In the genomic region with DNA sequence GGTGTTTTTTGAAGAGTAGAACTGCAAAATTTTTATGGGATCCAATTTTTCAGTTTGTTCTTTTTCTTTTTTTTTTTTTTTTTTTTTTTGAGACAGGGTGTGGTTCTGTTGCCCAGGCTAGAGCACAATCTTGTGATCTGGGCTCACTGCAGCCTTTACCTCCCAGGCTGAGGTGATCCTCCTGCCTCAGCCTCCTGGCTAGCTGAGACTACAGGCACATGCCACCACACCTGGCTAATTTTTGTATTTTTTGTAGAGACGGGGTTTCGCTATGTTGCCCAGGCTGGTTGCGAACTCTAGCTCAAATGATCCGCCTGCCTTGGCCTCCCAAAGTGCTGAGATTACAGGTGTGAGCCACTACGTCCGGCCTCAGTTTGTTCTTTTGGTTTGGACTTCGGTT, we compare ENCODE assay signal across 7 cellular contexts. TPM values are rescaled to one million over a fixed set of nuclear protein-coding genes. Genes with fewer than 3 reads are reported as not detected.
A peak's percentile ranks its signal among the peaks of the same experiment; 100 is the strongest.
DNase-seq lines count a peak whose midpoint lies in the region; ATAC-seq and TF ChIP-seq lines count a peak whose summit lies in the region.
"Not testable (repeated sequence)": the region's sequence is repeated elsewhere in the genome, so short reads cannot be mapped to it uniquely, and the experiment has no call there.

No MANE protein-coding gene starts in this region.

- CTCF ChIA-PET in CD4-positive, alpha-beta memory T cell (lab: Charles Lee; ENCODE audit: partially characterized antibody): interaction anchor here (0.9 to 1.0 kb wide), 2 partner anchors 26 to 56 kb away, joined by 3 read pairs; no protein-coding TSS in a partner anchor
- CTCF ChIA-PET in activated CD8-positive, alpha-beta T cell treated with anti-CD3 and anti-CD28 coated beads for 36 hours (lab: Charles Lee): interaction anchor here (0.6 to 1.6 kb wide), 5 partner anchors 15 to 348 kb away, joined by 3 to 8 read pairs (median 3); no protein-coding TSS in a partner anchor
- CTCF ChIA-PET in naive thymus-derived CD4-positive, alpha-beta T cell (lab: Charles Lee): interaction anchor here (0.5 to 0.8 kb wide), 2 partner anchors 56 to 103 kb away, joined by 3 to 4 read pairs; no protein-coding TSS in a partner anchor

- H3K27me3 ChIP-seq in CD4-positive, alpha-beta memory T cell (ENCODE audit: insufficient read depth, low read length); naive thymus-derived CD4-positive, alpha-beta T cell (ENCODE audit: control insufficient read depth in 2 of 2, insufficient read depth in 2 of 2, low read length in 2 of 2); trophoblast cell (ENCODE audit: insufficient read depth, low read length): not testable (repeated sequence)

- not testable (repeated sequence) for TF ChIP-seq CTCF in activated CD8-positive, alpha-beta T cell treated with anti-CD3 and anti-CD28 coated beads for 36 hours (IDR thresholded peaks at IDR 0.05)

- H2AK5ac ChIP-seq in trophoblast cell (ENCODE audit: low read length): not testable (repeated sequence)

- not testable (repeated sequence) for H3K9me3 Mint-ChIP-seq in CD4-positive, alpha-beta memory T cell; IgD-negative memory B cell; activated CD8-positive, alpha-beta T cell treated with anti-CD3 and anti-CD28 coated beads for 36 hours; activated naive CD8-positive, alpha-beta T cell (ENCODE audit: low read depth); naive thymus-derived CD4-positive, alpha-beta T cell

- H3K9me3 ChIP-seq in CD4-positive, alpha-beta memory T cell (ENCODE audit: control insufficient read depth in 1 of 2, low read length in 2 of 2): peaks cover 0 to 11% of the 10 kb centered on the region in 2 donors
- not testable (repeated sequence) for H3K9me3 ChIP-seq in naive thymus-derived CD4-positive, alpha-beta T cell (ENCODE audit: control insufficient read depth in 2 of 3, low read length in 3 of 3); trophoblast cell (ENCODE audit: insufficient read depth, low read depth, low read length)

- DNase-seq in CD4-positive, alpha-beta memory T cell; activated CD8-positive, alpha-beta T cell treated with anti-CD3 and anti-CD28 coated beads for 36 hours; naive thymus-derived CD4-positive, alpha-beta T cell; trophoblast cell: not testable (repeated sequence)
- DNase-seq in Right ventricle myocardium inferior (ENCODE audit: missing footprints): peak; percentile 8

- not testable (repeated sequence) for H4K91ac ChIP-seq in trophoblast cell (ENCODE audit: low read depth, low read length)

- intact Hi-C loops in CD4-positive, alpha-beta memory T cell (cut with micrococcal nuclease); activated CD8-positive, alpha-beta T cell treated with anti-CD3 and anti-CD28 coated beads for 36 hours (cut with micrococcal nuclease); Right ventricle myocardium inferior (cut with DNase I); naive thymus-derived CD4-positive, alpha-beta T cell (cut with micrococcal nuclease): not testable (repeated sequence)

- H4K12ac ChIP-seq in trophoblast cell (ENCODE audit: low read depth, low read length): not testable (repeated sequence)

- H3K4me2 ChIP-seq in trophoblast cell (ENCODE audit: low read length): not testable (repeated sequence)

- not testable (repeated sequence) for H3K9ac ChIP-seq in trophoblast cell (ENCODE audit: low read length)

- peaks cover 0 to 15% of the 10 kb centered on the region in 2 donors for H3K36me3 Mint-ChIP-seq in CD4-positive, alpha-beta memory T cell
- not testable (repeated sequence) for H3K36me3 Mint-ChIP-seq in IgD-negative memory B cell; activated naive CD8-positive, alpha-beta T cell
- peaks cover 11% of the 10 kb centered on the region for H3K36me3 Mint-ChIP-seq in activated CD8-positive, alpha-beta T cell treated with anti-CD3 and anti-CD28 coated beads for 36 hours (ENCODE audit: low read depth)
- H3K36me3 Mint-ChIP-seq in naive thymus-derived CD4-positive, alpha-beta T cell: peaks cover 0 to 24% (median 0%) of the 10 kb centered on the region in 5 donors

- H3K18ac ChIP-seq in trophoblast cell (ENCODE audit: low read length): not testable (repeated sequence)

- not testable (repeated sequence) for H3K36me3 ChIP-seq in CD4-positive, alpha-beta memory T cell (ENCODE audit: insufficient read depth, low read length); naive thymus-derived CD4-positive, alpha-beta T cell (ENCODE audit: control insufficient read depth in 2 of 3, insufficient read depth in 3 of 3, low read length in 3 of 3); trophoblast cell (ENCODE audit: control insufficient read depth in 1 of 2, insufficient read depth in 2 of 2, low read length in 2 of 2)

- not testable (repeated sequence) for ATAC-seq in activated CD8-positive, alpha-beta T cell treated with anti-CD3 and anti-CD28 coated beads for 36 hours; Right ventricle myocardium inferior; naive thymus-derived CD4-positive, alpha-beta T cell

- not testable (repeated sequence) for H2AFZ ChIP-seq in trophoblast cell (ENCODE audit: insufficient read depth, low read length, poor library complexity)

- POLR2A ChIA-PET in CD4-positive, alpha-beta memory T cell (lab: Charles Lee; ENCODE audit: partially characterized antibody): interaction anchor here (14.5 kb wide), 1 partner anchor 27 kb away, joined by 454 read pairs; a partner anchor contains a TSS
- POLR2A ChIA-PET in activated CD8-positive, alpha-beta T cell treated with anti-CD3 and anti-CD28 coated beads for 36 hours (lab: Charles Lee): not testable (repeated sequence)
- POLR2A ChIA-PET in naive thymus-derived CD4-positive, alpha-beta T cell (lab: Charles Lee): interaction anchor here (0.8 kb wide), 2 partner anchors 29 to 31 kb away, joined by 3 to 4 read pairs; no protein-coding TSS in a partner anchor

- not testable (repeated sequence) for H2BK5ac ChIP-seq in trophoblast cell (ENCODE audit: low read depth, low read length, poor library complexity)

- peaks cover 45 to 67% (median 57%) of the 10 kb centered on the region in 4 donors for H3K4me1 Mint-ChIP-seq in CD4-positive, alpha-beta memory T cell
- peaks cover 32 to 47% (median 36%) of the 10 kb centered on the region in 3 donors for H3K4me1 Mint-ChIP-seq in IgD-negative memory B cell
- peaks cover 51% of the 10 kb centered on the region for H3K4me1 Mint-ChIP-seq in activated CD8-positive, alpha-beta T cell treated with anti-CD3 and anti-CD28 coated beads for 36 hours (ENCODE audit: low read depth)
- peaks cover 59% of the 10 kb centered on the region for H3K4me1 Mint-ChIP-seq in activated naive CD8-positive, alpha-beta T cell (ENCODE audit: low read depth)
- peaks cover 41 to 74% (median 69%) of the 10 kb centered on the region in 7 donors for H3K4me1 Mint-ChIP-seq in naive thymus-derived CD4-positive, alpha-beta T cell

- H3K4ac ChIP-seq in trophoblast cell (ENCODE audit: low read depth, low read length): peak overlapping the region; percentile 39

- H3K79me1 ChIP-seq in trophoblast cell (ENCODE audit: low read length): not testable (repeated sequence)

- H3K4me3 Mint-ChIP-seq in CD4-positive, alpha-beta memory T cell: peak overlapping the region in 4 of 8 donors; percentile 13 to 85 (median 62)
- peak overlapping the region in 2 of 4 donors; percentile 53 to 68 for H3K4me3 Mint-ChIP-seq in IgD-negative memory B cell
- H3K4me3 Mint-ChIP-seq in activated CD8-positive, alpha-beta T cell treated with anti-CD3 and anti-CD28 coated beads for 36 hours; activated naive CD8-positive, alpha-beta T cell: not testable (repeated sequence)
- H3K4me3 Mint-ChIP-seq in naive thymus-derived CD4-positive, alpha-beta T cell: peak overlapping the region in 8 of 10 donors; percentile 33 to 73 (median 60)

- H2BK12ac ChIP-seq in trophoblast cell (ENCODE audit: low read length): not testable (repeated sequence)

- peak overlapping the region in 4 of 7 donors; percentile 67 to 96 (median 79) for H3K27ac Mint-ChIP-seq in CD4-positive, alpha-beta memory T cell
- peak overlapping the region in 2 of 3 donors; percentile 94 to 100 for H3K27ac Mint-ChIP-seq in IgD-negative memory B cell
- H3K27ac Mint-ChIP-seq in activated CD8-positive, alpha-beta T cell treated with anti-CD3 and anti-CD28 coated beads for 36 hours: peak overlapping the region; percentile 90
- H3K27ac Mint-ChIP-seq in activated naive CD8-positive, alpha-beta T cell: peak overlapping the region; percentile 90
- H3K27ac Mint-ChIP-seq in naive thymus-derived CD4-positive, alpha-beta T cell: peak overlapping the region in 6 of 9 donors; percentile 68 to 98 (median 88)

- H3K27ac ChIP-seq in CD4-positive, alpha-beta memory T cell (ENCODE audit: low read depth, low read length): peak overlapping the region; percentile 34
- H3K27ac ChIP-seq in naive thymus-derived CD4-positive, alpha-beta T cell (ENCODE audit: low read depth, low read length); trophoblast cell (ENCODE audit: low read depth, low read length): not testable (repeated sequence)

- H3K4me3 ChIP-seq in CD4-positive, alpha-beta memory T cell (ENCODE audit: low read length in 2 of 2); naive thymus-derived CD4-positive, alpha-beta T cell (ENCODE audit: low read length); trophoblast cell (ENCODE audit: low read depth, low read length): not testable (repeated sequence)

- not testable (repeated sequence) for H3K14ac ChIP-seq in trophoblast cell (ENCODE audit: low read length)

- peaks cover 75% of the 10 kb centered on the region for H3K4me1 ChIP-seq in CD4-positive, alpha-beta memory T cell (ENCODE audit: insufficient read depth, low read length)
- H3K4me1 ChIP-seq in naive thymus-derived CD4-positive, alpha-beta T cell (ENCODE audit: control insufficient read depth in 2 of 2, insufficient read depth in 2 of 2, low read length in 2 of 2): peaks cover 24 to 45% of the 10 kb centered on the region in 2 donors
- H3K4me1 ChIP-seq in trophoblast cell (ENCODE audit: control insufficient read depth in 1 of 2, insufficient read depth in 2 of 2, low read length in 2 of 2): peaks cover 9 to 16% of the 10 kb centered on the region in 2 experiments

- H4K8ac ChIP-seq in trophoblast cell (ENCODE audit: low read depth, low read length): not testable (repeated sequence)

- H3K27me3 Mint-ChIP-seq in CD4-positive, alpha-beta memory T cell; IgD-negative memory B cell; activated CD8-positive, alpha-beta T cell treated with anti-CD3 and anti-CD28 coated beads for 36 hours; activated naive CD8-positive, alpha-beta T cell; naive thymus-derived CD4-positive, alpha-beta T cell: not testable (repeated sequence)

- not testable (repeated sequence) for H2BK120ac ChIP-seq in trophoblast cell (ENCODE audit: insufficient read depth, low read length, poor library complexity)

- H3K23ac ChIP-seq in trophoblast cell (ENCODE audit: low read length): not testable (repeated sequence)

- peaks cover 15% of the 10 kb centered on the region for H3K79me2 ChIP-seq in trophoblast cell (ENCODE audit: control insufficient read depth, insufficient read depth, low read length, poor library complexity)

- WGBS in trophoblast cell (ENCODE audit: extremely low coverage, insufficient coverage, insufficient read length): no CpG with 5 or more reads among the region's 7 CpGs

RNA-seq across cellular contexts. Expression of a gene that starts 32.4 kb away (rescaled TPM):
- total RNA-seq in CD4-positive, alpha-beta memory T cell: 100 to 1,000 TPM in 1 of 2 experiments, 10 to 100 TPM in 1; 96.1 to 104 TPM
- polyA plus RNA-seq in CD4-positive, alpha-beta memory T cell: under 1 TPM; 0.08 to 0.86 TPM
- 0.78 TPM for polyA plus RNA-seq in IgD-negative memory B cell
- 10 to 100 TPM; 27.5 to 28.3 TPM for total RNA-seq in activated CD8-positive, alpha-beta T cell treated with anti-CD3 and anti-CD28 coated beads for 36 hours
- total RNA-seq in Right ventricle myocardium inferior: 38.5 TPM
- 100 to 1,000 TPM in 2 of 5 experiments, 10 to 100 TPM in 3; 63.4 to 278 (median 97.9) TPM for total RNA-seq in naive thymus-derived CD4-positive, alpha-beta T cell
- polyA plus RNA-seq in naive thymus-derived CD4-positive, alpha-beta T cell: under 1 TPM; 0.61 to 0.92 TPM
- polyA plus RNA-seq in trophoblast cell (2013): 73.3 and 73.7 TPM in 2 replicates
